1 cellular context compared by ENCODE assay signal in the genomic region with DNA sequence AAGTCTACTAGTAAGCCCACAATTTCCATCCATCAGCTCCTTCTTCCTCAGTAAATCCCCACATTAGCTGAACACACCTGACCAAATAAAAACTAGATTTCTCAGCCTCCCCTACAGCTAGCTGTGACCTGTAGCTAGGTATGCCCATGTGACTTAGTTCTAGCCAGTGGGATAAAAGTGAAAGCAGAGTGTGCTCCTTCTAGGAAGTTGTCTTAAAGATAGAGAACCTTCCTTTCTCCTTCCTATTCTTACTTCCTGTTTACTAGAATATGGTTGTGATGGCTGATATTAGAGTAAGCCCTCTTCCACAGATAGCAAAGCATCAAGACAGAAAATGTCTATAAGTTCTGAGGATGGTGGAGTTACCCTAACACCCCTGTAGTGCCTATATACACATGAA.
TF ChIP-seq lines count a peak whose summit lies in the region.

No MANE protein-coding gene starts in this region.

TF ChIP-seq in A549, 52 proteins besides CTCF, POLR2A, EP300 and RAD21 (continued from another document):
- TF ChIP-seq, protein P1, sequence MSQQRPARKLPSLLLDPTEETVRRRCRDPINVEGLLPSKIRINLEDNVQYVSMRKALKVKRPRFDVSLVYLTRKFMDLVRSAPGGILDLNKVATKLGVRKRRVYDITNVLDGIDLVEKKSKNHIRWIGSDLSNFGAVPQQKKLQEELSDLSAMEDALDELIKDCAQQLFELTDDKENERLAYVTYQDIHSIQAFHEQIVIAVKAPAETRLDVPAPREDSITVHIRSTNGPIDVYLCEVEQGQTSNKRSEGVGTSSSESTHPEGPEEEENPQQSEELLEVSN (IDR thresholded peaks at IDR 0.05; ENCODE audit: borderline replicate concordance, low read depth), result no peak
- TF ChIP-seq ESRRA (IDR thresholded peaks at IDR 0.05; ENCODE audit: borderline replicate concordance, low read length), result no peak
- TF ChIP-seq, protein P2, sequence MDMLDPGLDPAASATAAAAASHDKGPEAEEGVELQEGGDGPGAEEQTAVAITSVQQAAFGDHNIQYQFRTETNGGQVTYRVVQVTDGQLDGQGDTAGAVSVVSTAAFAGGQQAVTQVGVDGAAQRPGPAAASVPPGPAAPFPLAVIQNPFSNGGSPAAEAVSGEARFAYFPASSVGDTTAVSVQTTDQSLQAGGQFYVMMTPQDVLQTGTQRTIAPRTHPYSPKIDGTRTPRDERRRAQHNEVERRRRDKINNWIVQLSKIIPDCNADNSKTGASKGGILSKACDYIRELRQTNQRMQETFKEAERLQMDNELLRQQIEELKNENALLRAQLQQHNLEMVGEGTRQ (IDR thresholded peaks at IDR 0.05), result no peak
- no peak for TF ChIP-seq POLR2AphosphoS2 (conservative IDR thresholded peaks at IDR 0.05; ENCODE audit: low read length)
- no peak for TF ChIP-seq HOXB13 (CRISPR knock-in tag; IDR thresholded peaks at IDR 0.05; ENCODE audit: low read depth)
- TF ChIP-seq HDAC2 (IDR thresholded peaks at IDR 0.05), result no peak
- TF ChIP-seq NPAS2 (CRISPR knock-in tag; IDR thresholded peaks at IDR 0.05; ENCODE audit: borderline replicate concordance), result no peak
- no peak for TF ChIP-seq ZNF302 (CRISPR knock-in tag; IDR thresholded peaks at IDR 0.05)
